In genomic region chr10:60914676-60915075, GRCh38 we compare ENCODE assay signal across 13 cellular contexts. TPM values are rescaled to one million over a fixed set of nuclear protein-coding genes. Genes with fewer than 3 reads are reported as not detected.
A peak's percentile ranks its signal among the peaks of the same experiment; 100 is the strongest.
DNase-seq lines count a peak whose midpoint lies in the region; ATAC-seq and TF ChIP-seq lines count a peak whose summit lies in the region.
"Had no signal": no experiment of that assay in that cellular context is flagged by ENCODE, and none has a peak within 500 bp of the region (broad histone marks: within the 10 kb centered on the region; RNA-seq: fewer than 3 reads in every experiment).

No MANE protein-coding gene starts in this region.

- intact Hi-C loops in lower lobe of right lung (cut with DNase I) = no loop called here

- TF ChIP-seq POLR2A in tibial nerve (IDR thresholded peaks at IDR 0.05) = no peak

- H3K36me3 ChIP-seq in lower lobe of right lung (no peaks in the 10 kb centered on the region), tibial nerve (peaks cover 0 to 5% (median 0%) of the 10 kb centered on the region in 3 donors)
- H3K36me3 ChIP-seq: left lung had no signal

- H3K4me3 ChIP-seq in lower lobe of right lung (no peak overlapping the region), tibial nerve (no peak overlapping the region)
- H3K4me3 ChIP-seq: left lung had no signal

- WGBS in tibial nerve, 2 donors = 31 to 38% methylated on average over 2 of the region's 2 CpGs

- TF ChIP-seq EP300 in tibial nerve (IDR thresholded peaks at IDR 0.05) = peak; percentile 38 to 88

- H3K27me3 ChIP-seq in lower lobe of right lung (ENCODE audit: low read depth) = no peaks in the 10 kb centered on the region
- H3K27me3 ChIP-seq in tibial nerve = no peaks in the 10 kb centered on the region
- H3K27me3 ChIP-seq: left lung had no signal

- H3K9me3 ChIP-seq in lower lobe of right lung = no peaks in the 10 kb centered on the region
- peaks cover 0 to 6% (median 0%) of the 10 kb centered on the region in 4 donors for H3K9me3 ChIP-seq in tibial nerve
- H3K9me3 ChIP-seq: left lung had no signal

- ATAC-seq in lower lobe of right lung = peak; percentile 25 to 37
- no peak for ATAC-seq in HG02588 (IDR thresholded peaks at IDR 0.05; ENCODE audit: unreplicated experiment)
- no peak for ATAC-seq in GM21619 (IDR thresholded peaks at IDR 0.05; ENCODE audit: unreplicated experiment)
- ATAC-seq: left lung had no signal

- H3K27ac ChIP-seq in lower lobe of right lung (peak overlapping the region; percentile 37), tibial nerve (peak overlapping the region in 2 of 4 donors; percentile 50 to 67)
- H3K27ac ChIP-seq: left lung had no signal

- DNase-seq in HS-5 (ENCODE audit: low read depth) (peak; percentile 93), dermis microvascular lymphatic vessel endothelial cell (ENCODE audit: low read depth in 2 of 2) (peak; percentile 36 to 46), lower lobe of right lung (no peak), tibial nerve (ENCODE audit: low spot score in 2 of 2) (peak; percentile 62 to 84), islet precursor cell (no peak), anterior cingulate cortex (lab: John Stamatoyannopoulos, UW) (no peak)
- DNase-seq: activated T-cell treated with anti-CD3 and anti-CD28 coated beads, Interleukin-2, amount 50 U/mL, for 1 hour; effector CD8-positive, alpha-beta T cell; left lung; NCI-H1417; stimulated activated CD4-positive, alpha-beta T cell treated with anti-CD3 and anti-CD28 coated beads, Interleukin-12 subunit alpha, Interleukin-12 subunit beta, amount 100 ng/mL, for 4 hours had no signal

- TF ChIP-seq CTCF in lower lobe of right lung (IDR thresholded peaks at IDR 0.05) (no peak), tibial nerve (IDR thresholded peaks at IDR 0.05) (no peak)

- peaks cover 17% of the 10 kb centered on the region for H3K4me1 ChIP-seq in lower lobe of right lung
- H3K4me1 ChIP-seq in tibial nerve = peaks cover 0 to 33% (median 4%) of the 10 kb centered on the region in 4 donors

RNA-seq across cellular contexts. Expression of gene RHOBTB1, which starts 29.3 kb away (rescaled TPM):
- 31.3 and 38.4 TPM in 2 replicates for total RNA-seq in dermis microvascular lymphatic vessel endothelial cell
- total RNA-seq in lower lobe of right lung = 13.5 TPM
- 10 to 100 TPM in 1 of 4 donors, 1 to 10 TPM in 3; 5.7 to 28.2 (median 5.9) TPM for total RNA-seq in tibial nerve

Comparison
In these comparisons a context has a peak if more than half of its experiments do, and no peak if none do; other contexts are left out.
1. DNase-seq: peak in HS-5 (single experiment), dermis microvascular lymphatic vessel endothelial cell (2 of 2) and tibial nerve (2 of 2); none in lower lobe of right lung (single experiment), islet precursor cell (single experiment) and anterior cingulate cortex (0 of 58).
2. ATAC-seq: peak in lower lobe of right lung (2 of 2); none in HG02588 (single experiment) and GM21619 (single experiment).